Comparison of ENCODE assay signal across 8 cellular contexts in genomic region chr1:15128520-15129313, GRCh38. TPM values are rescaled to one million over a fixed set of nuclear protein-coding genes. Genes with fewer than 3 reads are reported as not detected.
DNase-seq lines count a peak whose midpoint lies in the region; ATAC-seq, FAIRE-seq and TF ChIP-seq lines count a peak whose summit lies in the region.

No MANE protein-coding gene starts in this region.

- H3K4me3 ChIP-seq in A549 (no peak overlapping the region), aorta (ENCODE audit: low read length in 2 of 2) (no peak overlapping the region)

- no peak for TF ChIP-seq EP300 in A549 (IDR thresholded peaks at IDR 0.05)

- H3K9me3 ChIP-seq in A549 (no peaks in the 10 kb centered on the region), aorta (ENCODE audit: control insufficient read depth, low read length) (peaks cover 3% of the 10 kb centered on the region)

- CTCF ChIA-PET in A549 (lab: Yijun Ruan, JAX), result interaction anchor here (0.5 to 7.0 kb wide), 41 partner anchors 9 to 1635 kb away, joined by 3 to 82 read pairs (median 4); partner anchors contain the start of gene TMEM51

- WGBS in A549 (ENCODE audit: missing lambda C conversion rate), result 36% methylated on average over 15 of the region's 18 CpGs
- WGBS in aorta, 2 donors, result 38 to 45% methylated on average over 18 of the region's 18 CpGs

- H3K27me3 ChIP-seq in aorta (ENCODE audit: control insufficient read depth in 1 of 2, insufficient read depth in 2 of 2, low read length in 1 of 2), result no peaks in the 10 kb centered on the region

- H3K4me1 ChIP-seq in A549, result no peaks in the 10 kb centered on the region
- H3K4me1 ChIP-seq in aorta (ENCODE audit: control insufficient read depth in 1 of 2, insufficient read depth in 2 of 2, low read length in 2 of 2), result no peaks in the 10 kb centered on the region

- peak; percentile 97 to 100 for ATAC-seq in A549
- ATAC-seq in aorta (ENCODE audit: low FRiP score), result peak; percentile 89

- H3K36me3 ChIP-seq in aorta (ENCODE audit: control insufficient read depth in 1 of 2, insufficient read depth in 2 of 2, low read length in 1 of 2), result no peaks in the 10 kb centered on the region

- POLR2A ChIA-PET in A549 (lab: Yijun Ruan, JAX), result no interaction called here

- DNase-seq in A549 (ENCODE audit: low read depth in 1 of 2, low spot score in 1 of 2) (peak; percentile 67 to 70), GM18507 (ENCODE audit: extremely low spot score, insufficient read length, low read depth) (peak; percentile 64), M059J (ENCODE audit: low read depth) (peak; percentile 66), SKM-1 treated with dmso at 0.1 percent for 144 hours (lab: John Stamatoyannopoulos, UW; ENCODE audit: unreplicated experiment) (peak; percentile 59), glomerular visceral epithelial cell (ENCODE audit: extremely low spot score) (peak; percentile 75), pulmonary artery endothelial cell (ENCODE audit: low read depth, low spot score) (peak; percentile 17), aorta (peak; percentile 75 to 86)
- peak; percentile 67 for DNase-seq in activated naive CD4-positive, alpha-beta T cell treated with anti-CD3 and anti-CD28 coated beads, Interleukin-2, amount 50 U/mL, for 16 hours

- H3K4me2 ChIP-seq in A549, result no peak overlapping the region

- intact Hi-C loops in aorta (cut with DNase I), result loop anchor here (1.0 to 2.0 kb wide), 3 partner anchors 144 to 176 kb away; no protein-coding TSS in a partner anchor

- TF ChIP-seq RAD21 in A549 (conservative IDR thresholded peaks at IDR 0.05 in 1 of 2, IDR thresholded peaks at IDR 0.05 in 1 of 2), result peak; percentile 80 to 87

- TF ChIP-seq CTCF in A549 (IDR thresholded peaks at IDR 0.05), result peak; percentile 72

- FAIRE-seq in A549 (lab: Jason Lieb, UNC) (no peak), GM18507 (lab: Jason Lieb, UNC) (peak; percentile 90)

- TF ChIP-seq POLR2A in A549 (IDR thresholded peaks at IDR 0.05; ENCODE audit: low read length), result no peak

- H3K27ac ChIP-seq in A549, result peak overlapping the region in 1 of 2 experiments; percentile 51; a peak in 3 of 6 replicates
- H3K27ac ChIP-seq in aorta (ENCODE audit: low read depth in 1 of 2, low read length in 2 of 2), result no peak overlapping the region

TF ChIP-seq in A549, 52 proteins besides CTCF, POLR2A, EP300 and RAD21:
- TF ChIP-seq HES2 (IDR thresholded peaks at IDR 0.05) (no peak), SMC3 (IDR thresholded peaks at IDR 0.05) (peak; percentile 83)
TF ChIP-seq in A549: peak in this region for 1.

RNA-seq across cellular contexts. Expression of gene TMEM51, which starts 24.8 kb away (rescaled TPM):
- polyA plus RNA-seq in A549 (2011; rRNA removed) (14.3 and 20.0 TPM in 2 replicates), A549 (2017; fragmentation: RNase III; extraction: RNeasy Plus Mini Kit Qiagen cat#74134 plus additional on column Dnase treatment) (20.9 to 24.2 TPM (median 22.8 TPM) in 3 replicates), aorta (1 to 10 TPM; 1.3 to 4.1 TPM)
- 21.8 and 26.3 TPM in 2 replicates for polyA plus RNA-seq in A549 (2012; cell fraction: cytosol; rRNA removed)
- 34.5 and 38.7 TPM in 2 replicates for polyA plus RNA-seq in A549 (2012; cell fraction: nucleus; rRNA removed)
- polyA minus RNA-seq in A549 (2011; rRNA and poly(A)+ RNA removed), result 8.4 and 9.5 TPM in 2 replicates
- total RNA-seq in M059J (2014; rRNA removed; shearing (Covaris generic)), result 18.7 and 22.2 TPM in 2 replicates
- total RNA-seq in pulmonary artery endothelial cell (6.1 and 6.4 TPM in 2 replicates), aorta (1 to 10 TPM; 5.1 to 8.8 TPM)

Comparison
In these comparisons a context has a peak if more than half of its experiments do, and no peak if none do; other contexts are left out.
1. DNase-seq: peak in every context shown above with its lines; median percentile 80 in aorta; 75 in glomerular visceral epithelial cell; 68 in A549; 67 in activated naive CD4-positive, alpha-beta T cell treated with anti-CD3 and anti-CD28 coated beads, Interleukin-2, amount 50 U/mL, for 16 hours; 66 in M059J; 64 in GM18507; 59 in SKM-1 treated with dmso at 0.1 percent for 144 hours; 17 in pulmonary artery endothelial cell.